ENCODE assay signal across 15 cellular contexts in the genomic region with DNA sequence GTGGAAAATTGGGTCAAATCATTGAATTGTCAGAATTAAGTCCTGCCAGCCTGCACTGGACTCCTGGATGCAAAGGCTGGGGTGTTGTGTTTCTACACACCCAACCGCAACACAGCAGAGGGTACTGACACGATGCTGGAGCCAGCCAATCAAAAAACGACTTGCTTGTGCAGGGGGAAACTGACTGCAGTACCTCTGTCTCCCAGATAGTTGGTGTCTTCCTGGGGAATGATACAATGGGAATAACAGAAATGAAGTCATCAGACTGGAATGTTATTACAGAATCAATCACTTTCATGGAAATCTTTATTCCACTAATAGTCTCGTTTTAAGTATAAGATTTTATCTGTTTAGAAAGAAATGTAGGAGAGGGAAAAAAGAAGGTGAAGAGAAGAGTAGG.
DNase-seq lines count a peak whose midpoint lies in the region; ATAC-seq, FAIRE-seq and TF ChIP-seq lines count a peak whose summit lies in the region.
"Had no signal": no experiment of that assay in that cellular context is flagged by ENCODE, and none has a peak within 500 bp of the region (broad histone marks: within the 10 kb centered on the region; RNA-seq: fewer than 3 reads in every experiment).

No MANE protein-coding gene starts in this region.

- H3K9ac ChIP-seq in astrocyte (ENCODE audit: low read length): no peak overlapping the region

- H3K36me3 ChIP-seq in astrocyte (ENCODE audit: insufficient read depth, low read length) (no peaks in the 10 kb centered on the region), thyroid gland (no peaks in the 10 kb centered on the region)

- WGBS in thyroid gland, 2 donors: 73 to 76% methylated on average over 4 of the region's 4 CpGs

- H3K4me3 Mint-ChIP-seq in astrocyte (ENCODE audit: unreplicated experiment): no peak overlapping the region
- H3K4me3 Mint-ChIP-seq: activated CD4-positive, alpha-beta memory T cell treated with anti-CD3 and anti-CD28 coated beads, Interleukin-2, amount 10 ng/mL, durations not matched to agents 7 days and 5 days; activated naive CD8-positive, alpha-beta T cell treated with anti-CD3 and anti-CD28 coated beads, Interleukin-2, amount 10 ng/mL, durations not matched to agents 7 days and 5 days had no signal

- H3K79me2 ChIP-seq in astrocyte (ENCODE audit: insufficient read depth, low read length): no peaks in the 10 kb centered on the region

- TF ChIP-seq POLR2A in thyroid gland (IDR thresholded peaks at IDR 0.05): no peak

- H3K36me3 Mint-ChIP-seq in astrocyte (ENCODE audit: low read depth, unreplicated experiment): peaks cover 2% of the 10 kb centered on the region

- no peaks in the 10 kb centered on the region for H4K20me1 ChIP-seq in astrocyte (ENCODE audit: insufficient read depth, low read length)

- DNase-seq in AG09309 (ENCODE audit: low read depth) (no peak), HFF-Myc (ENCODE audit: extremely low read depth, low read depth) (peak; percentile 22), astrocyte (ENCODE audit: low read depth) (peak; percentile 64), iPS-NIHi7 (ENCODE audit: extremely low spot score) (peak; percentile 49), NCI-H2171 treated with DMSO at 0.1 percent for 48 hours (lab: John Stamatoyannopoulos, UW) (no peak), thyroid gland (no peak), T-helper 9 cell (no peak)
- DNase-seq: activated CD4-positive, alpha-beta memory T cell treated with anti-CD3 and anti-CD28 coated beads, Interleukin-2, amount 10 ng/mL, durations not matched to agents 7 days and 5 days; activated naive CD8-positive, alpha-beta T cell treated with anti-CD3 and anti-CD28 coated beads, Interleukin-2, amount 10 ng/mL, durations not matched to agents 7 days and 5 days; COR-L47; psoas muscle had no signal

- peaks cover 15% of the 10 kb centered on the region for H3K9me3 Mint-ChIP-seq in astrocyte (ENCODE audit: unreplicated experiment)

- H3K4me1 ChIP-seq in astrocyte (ENCODE audit: insufficient read depth, low read length) (peaks cover under 1% of the 10 kb centered on the region), thyroid gland (no peaks in the 10 kb centered on the region)
- H3K4me1 ChIP-seq: psoas muscle had no signal

- no peak overlapping the region for H3K4me3 ChIP-seq in AG09309 (ENCODE audit: control insufficient read depth, low read depth, low read length)
- H3K4me3 ChIP-seq in HFF-Myc (replicated peaks; ENCODE audit: low read depth, low read length): no peak overlapping the region
- no peak overlapping the region for H3K4me3 ChIP-seq in astrocyte (ENCODE audit: insufficient read depth, low read depth, low read length)
- no peak overlapping the region for H3K4me3 ChIP-seq in thyroid gland (replicated peaks in 1 of 3)
- H3K4me3 ChIP-seq: lung, psoas muscle had no signal

- TF ChIP-seq CTCF in AG09309 (IDR thresholded peaks at IDR 0.05; ENCODE audit: control insufficient read depth, insufficient read depth, low read depth, low read length, missing control alignments): peak; percentile 38
- no peak for TF ChIP-seq CTCF in HFF-Myc (IDR thresholded peaks at IDR 0.05; ENCODE audit: low read depth, low read length, missing control alignments)
- TF ChIP-seq CTCF in astrocyte (IDR thresholded peaks at IDR 0.05; ENCODE audit: insufficient read depth, low read depth, low read length): peak; percentile 50
- TF ChIP-seq CTCF in thyroid gland (IDR thresholded peaks at IDR 0.05): no peak

- no peak overlapping the region for H2AFZ ChIP-seq in astrocyte (ENCODE audit: low read depth, low read length)

- peaks cover 8% of the 10 kb centered on the region for H3K4me1 Mint-ChIP-seq in astrocyte (ENCODE audit: low read depth, unreplicated experiment)
- H3K4me1 Mint-ChIP-seq: activated CD4-positive, alpha-beta memory T cell treated with anti-CD3 and anti-CD28 coated beads, Interleukin-2, amount 10 ng/mL, durations not matched to agents 7 days and 5 days had no signal

- no peaks in the 10 kb centered on the region for H3K27me3 ChIP-seq in astrocyte (ENCODE audit: insufficient read depth, low read length)
- H3K27me3 ChIP-seq in thyroid gland: no peaks in the 10 kb centered on the region

- H3K9me3 ChIP-seq in astrocyte (ENCODE audit: insufficient read depth, low read depth, low read length): no peaks in the 10 kb centered on the region
- no peaks in the 10 kb centered on the region for H3K9me3 ChIP-seq in thyroid gland
- H3K9me3 ChIP-seq: psoas muscle had no signal

- no peak overlapping the region for H3K4me2 ChIP-seq in astrocyte (ENCODE audit: low read length)

- H3K27ac Mint-ChIP-seq in astrocyte (ENCODE audit: unreplicated experiment): no peak overlapping the region
- H3K27ac Mint-ChIP-seq: activated CD4-positive, alpha-beta memory T cell treated with anti-CD3 and anti-CD28 coated beads, Interleukin-2, amount 10 ng/mL, durations not matched to agents 7 days and 5 days; activated naive CD8-positive, alpha-beta T cell treated with anti-CD3 and anti-CD28 coated beads, Interleukin-2, amount 10 ng/mL, durations not matched to agents 7 days and 5 days had no signal

- no peak for ATAC-seq in GM21381 (IDR thresholded peaks at IDR 0.05; ENCODE audit: unreplicated experiment)
- ATAC-seq: psoas muscle had no signal

- no peak for FAIRE-seq in astrocyte (lab: Jason Lieb, UNC)
- FAIRE-seq: GM18507 had no signal

- no peaks in the 10 kb centered on the region for H3K27me3 Mint-ChIP-seq in astrocyte (ENCODE audit: low read depth, unreplicated experiment)
- H3K27me3 Mint-ChIP-seq: activated CD4-positive, alpha-beta memory T cell treated with anti-CD3 and anti-CD28 coated beads, Interleukin-2, amount 10 ng/mL, durations not matched to agents 7 days and 5 days; activated naive CD8-positive, alpha-beta T cell treated with anti-CD3 and anti-CD28 coated beads, Interleukin-2, amount 10 ng/mL, durations not matched to agents 7 days and 5 days had no signal

- intact Hi-C loops in thyroid gland (cut with DNase I): no loop called here

- H3K27ac ChIP-seq in astrocyte (ENCODE audit: low read depth, low read length): no peak overlapping the region
- H3K27ac ChIP-seq in thyroid gland: no peak overlapping the region
- H3K27ac ChIP-seq: epithelial cell of prostate, psoas muscle had no signal

Comparison
In these comparisons a context has a peak if more than half of its experiments do, and no peak if none do; other contexts are left out.
1. DNase-seq: peak in HFF-Myc (single experiment), astrocyte (single experiment) and iPS-NIHi7 (single experiment); none in AG09309 (single experiment), NCI-H2171 treated with DMSO at 0.1 percent for 48 hours (single experiment), thyroid gland (0 of 2) and T-helper 9 cell (single experiment).
2. CTCF ChIP-seq: peak in AG09309 (single experiment) and astrocyte (single experiment); none in HFF-Myc (single experiment) and thyroid gland (0 of 6).